In genomic region chr22:11620921-11621762, GRCh38 we compare ENCODE assay signal across 8 cellular contexts.
DNase-seq lines count a peak whose midpoint lies in the region; FAIRE-seq and TF ChIP-seq lines count a peak whose summit lies in the region.
"Not testable (repeated sequence)": the region's sequence is repeated elsewhere in the genome, so short reads cannot be mapped to it uniquely, and the experiment has no call there.

No MANE protein-coding gene starts in this region.

- not testable (repeated sequence) for TF ChIP-seq CTCF in endodermal cell (conservative IDR thresholded peaks at IDR 0.05); esophagus muscularis mucosa (IDR thresholded peaks at IDR 0.05); kidney (IDR thresholded peaks at IDR 0.05; ENCODE audit: borderline replicate concordance, extremely low read depth, insufficient read depth); spleen (IDR thresholded peaks at IDR 0.05 in 8 of 11, conservative IDR thresholded peaks at IDR 0.05 in 3 of 11)

- H4K5ac ChIP-seq in mesendoderm (ENCODE audit: low read length): not testable (repeated sequence)

- TF ChIP-seq POLR2A in GM12892 (IDR thresholded peaks at IDR 0.05; ENCODE audit: low read depth, low read length); esophagus muscularis mucosa (IDR thresholded peaks at IDR 0.05; ENCODE audit: low read depth); spleen (IDR thresholded peaks at IDR 0.05): not testable (repeated sequence)

- not testable (repeated sequence) for H3K27ac ChIP-seq in endodermal cell (ENCODE audit: low read depth, low read length); esophagus muscularis mucosa (replicated peaks in 1 of 4); kidney (ENCODE audit: low read depth in 2 of 2, low read length in 2 of 2); mesendoderm (ENCODE audit: low read depth, low read length); spleen

- H2AK5ac ChIP-seq in mesendoderm (ENCODE audit: low read length): not testable (repeated sequence)

- H3K36me3 ChIP-seq in endodermal cell (ENCODE audit: control insufficient read depth, insufficient read depth, low read length); esophagus muscularis mucosa; kidney (ENCODE audit: control insufficient read depth in 1 of 2, insufficient read depth in 2 of 2, low read length in 2 of 2); mesendoderm (ENCODE audit: control insufficient read depth, insufficient read depth, low read length); spleen: not testable (repeated sequence)

- H3K9me3 ChIP-seq in endodermal cell (ENCODE audit: control insufficient read depth, low read length) (peaks cover 78% of the 10 kb centered on the region), esophagus muscularis mucosa (peaks cover 0 to 31% (median 29%) of the 10 kb centered on the region in 4 donors), kidney (ENCODE audit: control insufficient read depth in 1 of 2, low read length in 2 of 2) (peaks cover 2 to 18% of the 10 kb centered on the region in 2 donors), spleen (peaks cover 6 to 100% (median 76%) of the 10 kb centered on the region in 8 donors)

- not testable (repeated sequence) for H3K4ac ChIP-seq in mesendoderm (ENCODE audit: low read depth, low read length)

- H3K4me1 Mint-ChIP-seq in endodermal cell: not testable (repeated sequence)

- intact Hi-C loops in esophagus muscularis mucosa (cut with DNase I); kidney (cut with DNase I); spleen (cut with DNase I; ENCODE audit: low total_unique reads): not testable (repeated sequence)

- H3K56ac ChIP-seq in mesendoderm (ENCODE audit: low read length): not testable (repeated sequence)

- H3K27me3 ChIP-seq in endodermal cell (ENCODE audit: control insufficient read depth, insufficient read depth, low read length, poor library complexity, severe bottlenecking); esophagus muscularis mucosa; mesendoderm (ENCODE audit: insufficient read depth, low read length, poor library complexity); spleen (replicated peaks in 1 of 7): not testable (repeated sequence)

- H3K4me2 ChIP-seq in mesendoderm (ENCODE audit: low read length): not testable (repeated sequence)

- DNase-seq in D341Med (ENCODE audit: low spot score): peak; percentile 16
- peak; percentile 1 for DNase-seq in GM12892 (ENCODE audit: insufficient read length)
- not testable (repeated sequence) for DNase-seq in endodermal cell, mesendoderm
- DNase-seq in esophagus muscularis mucosa (ENCODE audit: extremely low spot score): peak; percentile 87
- DNase-seq in kidney: peak; percentile 63
- peak; percentile 63 for DNase-seq in spleen
- DNase-seq in ureter (ENCODE audit: low spot score): peak; percentile 40

- H3K4me3 Mint-ChIP-seq in endodermal cell: not testable (repeated sequence)

- H3K4me3 ChIP-seq in endodermal cell (ENCODE audit: low read length) (peak overlapping the region; percentile 37), mesendoderm (ENCODE audit: low read length) (peak overlapping the region; percentile 32)
- H3K4me3 ChIP-seq in esophagus muscularis mucosa; kidney (ENCODE audit: low read length in 2 of 2); spleen: not testable (repeated sequence)

- not testable (repeated sequence) for H3K18ac ChIP-seq in mesendoderm (ENCODE audit: low read length)

- H3K36me3 Mint-ChIP-seq in endodermal cell (ENCODE audit: low read depth): peaks cover 14% of the 10 kb centered on the region

- not testable (repeated sequence) for H3K9ac ChIP-seq in endodermal cell (ENCODE audit: extremely low read depth, low read length, poor library complexity, severe bottlenecking); kidney (ENCODE audit: low read length in 2 of 2); mesendoderm (ENCODE audit: low read length)

- not testable (repeated sequence) for TF ChIP-seq EP300 in esophagus muscularis mucosa (IDR thresholded peaks at IDR 0.05)

- H3K27me3 Mint-ChIP-seq in endodermal cell (ENCODE audit: insufficient read depth): not testable (repeated sequence)

- H3K27ac Mint-ChIP-seq in endodermal cell: not testable (repeated sequence)

- H3K23ac ChIP-seq in mesendoderm (ENCODE audit: low read length): not testable (repeated sequence)

- H3K9me3 Mint-ChIP-seq in endodermal cell: peaks cover 98% of the 10 kb centered on the region

- H3K79me1 ChIP-seq in mesendoderm (ENCODE audit: low read length): not testable (repeated sequence)

- not testable (repeated sequence) for H3K4me1 ChIP-seq in endodermal cell (ENCODE audit: control insufficient read depth, insufficient read depth, low read length); esophagus muscularis mucosa; kidney (ENCODE audit: control insufficient read depth in 1 of 2, insufficient read depth in 1 of 2, low read depth in 1 of 2, low read length in 2 of 2); mesendoderm (ENCODE audit: control insufficient read depth, low read depth, low read length); spleen

- not testable (repeated sequence) for H2BK120ac ChIP-seq in mesendoderm (ENCODE audit: low read depth, low read length)

- not testable (repeated sequence) for H4K8ac ChIP-seq in mesendoderm (ENCODE audit: low read depth, low read length)

- H3K79me2 ChIP-seq in mesendoderm (ENCODE audit: control insufficient read depth, insufficient read depth, low read length): not testable (repeated sequence)

- not testable (repeated sequence) for H2BK15ac ChIP-seq in mesendoderm (replicated peaks; ENCODE audit: low read depth)

- FAIRE-seq in GM12892 (lab: Jason Lieb, UNC); kidney (lab: Jason Lieb, UNC): not testable (repeated sequence)

- H2BK5ac ChIP-seq in mesendoderm (ENCODE audit: low read length): not testable (repeated sequence)

- 77 to 79% methylated on average over 19 to 32 of the region's 32 CpGs for WGBS in endodermal cell (ENCODE audit: insufficient coverage in 1 of 2, insufficient read length in 1 of 2), 2 experiments
- WGBS in esophagus muscularis mucosa: 78% methylated on average over 32 of the region's 32 CpGs
- no CpG with 5 or more reads among the region's 32 CpGs for WGBS in mesendoderm (ENCODE audit: extremely low coverage, insufficient coverage, low lambda C conversion rate)
- 80 to 88% (median 81%) methylated on average over 32 of the region's 32 CpGs for WGBS in spleen, 5 donors
